ENCODE assay signal across 17 cellular contexts in the genomic region with DNA sequence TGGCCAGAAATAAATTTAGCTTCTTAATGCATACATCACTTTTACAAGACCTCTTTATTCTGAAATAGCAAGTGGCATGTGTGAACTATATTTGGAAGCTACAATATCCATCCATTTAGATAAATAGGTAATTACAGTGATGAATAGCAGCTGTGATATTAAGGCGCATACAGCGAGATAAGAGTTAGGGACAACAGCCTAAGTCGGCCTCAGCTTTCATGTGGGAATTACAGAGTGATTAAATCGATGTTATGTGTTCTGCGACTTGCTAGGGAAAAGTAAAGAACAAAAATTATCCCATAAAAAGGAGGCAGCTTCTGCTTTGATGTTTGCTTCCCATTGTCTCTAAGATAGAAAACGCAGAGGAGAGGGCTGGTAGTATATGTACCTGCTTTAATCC.
"Had no signal": no experiment of that assay in that cellular context is flagged by ENCODE, and none has a peak within 500 bp of the region (broad histone marks: within the 10 kb centered on the region; RNA-seq: fewer than 3 reads in every experiment).

No MANE protein-coding gene starts in this region.

- H3K4me3 ChIP-seq: SJSA1, SK-N-MC had no signal

- H3K36me3 ChIP-seq: SJSA1 had no signal

- H3K27me3 ChIP-seq: SJSA1 had no signal

- DNase-seq: KBM-7, NCI-H1092, NCI-H1436 treated with DMSO at 0.1 percent for 48 hours, NCI-H187, NCI-H2029, NCI-H2081 treated with DMSO at 0.1 percent for 48 hours, NCI-H2171, NCI-H345, NCI-H446 treated with DMSO at 0.1 percent for 48 hours, NCI-H510A treated with DMSO at 0.1 percent for 48 hours, NCI-H526, NCI-H774, Right ventricle myocardium superior, RPMI8226, SIG-M5 had no signal

- H3K9me3 ChIP-seq: SJSA1 had no signal

- H3K27ac ChIP-seq: SJSA1, SK-N-MC had no signal
